ENCODE assay signal across 19 cellular contexts in the genomic region with DNA sequence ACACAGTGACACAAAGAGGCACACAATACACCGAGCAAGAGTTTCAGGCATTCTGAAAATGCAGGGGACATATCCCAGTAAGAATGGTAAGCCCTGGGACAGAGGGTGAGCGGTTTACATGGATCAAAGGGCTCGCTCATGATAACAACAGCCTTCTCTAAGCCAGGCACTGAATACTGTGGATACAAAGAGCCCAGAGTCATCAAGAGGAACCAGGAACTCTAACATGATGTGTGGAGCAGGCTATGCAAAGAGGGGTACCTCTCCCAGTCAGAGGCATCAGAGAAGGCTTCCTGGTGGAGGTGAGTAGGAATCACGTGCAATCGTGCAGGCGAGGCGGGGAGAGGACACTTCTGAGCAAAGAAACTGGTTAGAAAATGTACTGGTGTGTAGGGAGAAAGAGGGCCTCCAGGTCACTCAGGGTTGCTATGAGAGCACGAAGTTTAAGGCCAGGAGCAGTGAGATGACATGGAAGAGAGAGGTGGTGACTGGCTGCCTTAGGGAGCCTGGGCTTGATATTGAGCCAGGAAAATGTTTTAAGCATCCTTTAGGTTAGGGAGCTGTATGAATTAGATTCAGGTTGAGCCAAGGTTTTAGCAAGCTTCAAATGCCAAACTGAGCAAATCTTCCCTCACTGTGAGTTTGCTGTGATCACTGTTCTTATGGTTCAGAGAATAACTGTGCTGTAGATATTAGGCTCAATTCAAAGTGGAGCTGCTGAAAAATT.
"Had no signal": no experiment of that assay in that cellular context is flagged by ENCODE, and none has a peak within 500 bp of the region (broad histone marks: within the 10 kb centered on the region; RNA-seq: fewer than 3 reads in every experiment).

No MANE protein-coding gene starts in this region.

- H3K4me1 ChIP-seq: colonic mucosa, uterus had no signal

- DNase-seq: activated CD4-positive, alpha-beta T cell treated with anti-CD3 and anti-CD28 coated beads, Interleukin-2, amount 10 ng/mL, durations not matched to agents 7 days and 5 days; activated CD8-positive, alpha-beta T cell treated with anti-CD3 and anti-CD28 coated beads, Interleukin-2, amount 10 ng/mL, durations not matched to agents 7 days and 5 days; activated naive CD4-positive, alpha-beta T cell treated with anti-CD3 and anti-CD28 coated beads for 36 hours; activated T-cell treated with anti-CD3 and anti-CD28 coated beads, Interleukin-2, amount 50 U/mL, for 24 hours; aorta; brain microvascular endothelial cell; colonic mucosa; immature natural killer cell; left ventricle myocardium superior; naive thymus-derived CD4-positive, alpha-beta T cell; stimulated activated CD4-positive, alpha-beta T cell treated with anti-CD3 and anti-CD28 coated beads, Interleukin-2, amount 100 ng/mL, for 24 hours; T1000; uterus had no signal

- H3K4me1 Mint-ChIP-seq: central memory CD8-positive, alpha-beta T cell; immature natural killer cell had no signal

- H3K36me3 Mint-ChIP-seq: immature natural killer cell; naive thymus-derived CD4-positive, alpha-beta T cell had no signal

- H3K9me3 Mint-ChIP-seq: activated CD4-positive, alpha-beta T cell treated with anti-CD3 and anti-CD28 coated beads, Interleukin-2, amount 10 ng/mL, durations not matched to agents 7 days and 5 days; activated naive CD4-positive, alpha-beta T cell treated with anti-CD3 and anti-CD28 coated beads for 36 hours; activated T-cell treated with anti-CD3 and anti-CD28 coated beads, Interleukin-2, amount 50 U/mL, for 24 hours; activated T-helper 2 cell treated with anti-CD3 and anti-CD28 coated beads, Interferon-gamma antibody, Interleukin-2, Interleukin-4, amounts not matched to agents 10 μg/mL and 5 μg/mL and 100 μg/mL, durations not matched to agents 14 hours and 24 hours and 36 hours; central memory CD8-positive, alpha-beta T cell; immature natural killer cell; memory B cell; naive thymus-derived CD4-positive, alpha-beta T cell; stimulated activated naive CD8-positive, alpha-beta T cell treated with anti-CD3 and anti-CD28 coated beads, Interleukin-15, Interleukin-2, amounts not matched to agents 100 ng/mL and 50 ng/mL, for 24 hours had no signal

- H3K27ac ChIP-seq: brain microvascular endothelial cell, colonic mucosa, neutrophil, tibial nerve, uterus had no signal

- H3K9me3 ChIP-seq: colonic mucosa, neutrophil, tibial nerve, uterus had no signal

- ATAC-seq: activated CD8-positive, alpha-beta T cell treated with anti-CD3 and anti-CD28 coated beads, Interleukin-2, amount 10 ng/mL, durations not matched to agents 7 days and 5 days; left ventricle myocardium superior; naive thymus-derived CD4-positive, alpha-beta T cell had no signal

- H3K27me3 Mint-ChIP-seq: activated CD4-positive, alpha-beta T cell treated with anti-CD3 and anti-CD28 coated beads, Interleukin-2, amount 10 ng/mL, durations not matched to agents 7 days and 5 days; activated T-cell treated with anti-CD3 and anti-CD28 coated beads, Interleukin-2, amount 50 U/mL, for 24 hours; central memory CD8-positive, alpha-beta T cell; memory B cell; naive thymus-derived CD4-positive, alpha-beta T cell; stimulated activated naive CD8-positive, alpha-beta T cell treated with anti-CD3 and anti-CD28 coated beads, Interleukin-15, Interleukin-2, amounts not matched to agents 100 ng/mL and 50 ng/mL, for 24 hours had no signal

- H3K36me3 ChIP-seq: brain microvascular endothelial cell, colonic mucosa, neutrophil, tibial nerve, uterus had no signal

- H3K27ac Mint-ChIP-seq: activated CD4-positive, alpha-beta T cell treated with anti-CD3 and anti-CD28 coated beads, Interleukin-2, amount 10 ng/mL, durations not matched to agents 7 days and 5 days; activated CD8-positive, alpha-beta T cell treated with anti-CD3 and anti-CD28 coated beads, Interleukin-2, amount 10 ng/mL, durations not matched to agents 7 days and 5 days; activated naive CD4-positive, alpha-beta T cell treated with anti-CD3 and anti-CD28 coated beads for 36 hours; activated T-cell treated with anti-CD3 and anti-CD28 coated beads, Interleukin-2, amount 50 U/mL, for 24 hours; activated T-helper 2 cell treated with anti-CD3 and anti-CD28 coated beads, Interferon-gamma antibody, Interleukin-2, Interleukin-4, amounts not matched to agents 10 μg/mL and 5 μg/mL and 100 μg/mL, durations not matched to agents 14 hours and 24 hours and 36 hours; immature natural killer cell; memory B cell; naive thymus-derived CD4-positive, alpha-beta T cell; stimulated activated naive CD8-positive, alpha-beta T cell treated with anti-CD3 and anti-CD28 coated beads, Interleukin-15, Interleukin-2, amounts not matched to agents 100 ng/mL and 50 ng/mL, for 24 hours had no signal

- H3K27me3 ChIP-seq: brain microvascular endothelial cell, colonic mucosa, neutrophil, tibial nerve, uterus had no signal

- H3K4me3 ChIP-seq: colonic mucosa, tibial nerve, uterus had no signal

- H3K4me3 Mint-ChIP-seq: activated CD4-positive, alpha-beta T cell treated with anti-CD3 and anti-CD28 coated beads, Interleukin-2, amount 10 ng/mL, durations not matched to agents 7 days and 5 days; activated CD8-positive, alpha-beta T cell treated with anti-CD3 and anti-CD28 coated beads, Interleukin-2, amount 10 ng/mL, durations not matched to agents 7 days and 5 days; activated naive CD4-positive, alpha-beta T cell treated with anti-CD3 and anti-CD28 coated beads for 36 hours; activated T-cell treated with anti-CD3 and anti-CD28 coated beads, Interleukin-2, amount 50 U/mL, for 24 hours; central memory CD8-positive, alpha-beta T cell; immature natural killer cell; memory B cell; naive thymus-derived CD4-positive, alpha-beta T cell; stimulated activated naive CD8-positive, alpha-beta T cell treated with anti-CD3 and anti-CD28 coated beads, Interleukin-15, Interleukin-2, amounts not matched to agents 100 ng/mL and 50 ng/mL, for 24 hours had no signal
